In genomic region chr19:18939922-18940775, GRCh38 we compare ENCODE assay signal across 8 cellular contexts. TPM values are rescaled to one million over a fixed set of nuclear protein-coding genes. Genes with fewer than 3 reads are reported as not detected.
DNase-seq lines count a peak whose midpoint lies in the region; ATAC-seq and TF ChIP-seq lines count a peak whose summit lies in the region.

No MANE protein-coding gene starts in this region.

- H3K4me1 ChIP-seq in PC-3 (ENCODE audit: insufficient read depth, low read length): peaks cover 6% of the 10 kb centered on the region
- H3K4me1 ChIP-seq in ectodermal cell (ENCODE audit: control insufficient read depth, insufficient read depth, low read length): no peaks in the 10 kb centered on the region
- peaks cover 14% of the 10 kb centered on the region for H3K4me1 ChIP-seq in lower lobe of right lung

- H3K4me3 ChIP-seq in PC-3 (ENCODE audit: low read length) (peak overlapping the region; percentile 95), ectodermal cell (ENCODE audit: insufficient read depth, low read depth, low read length) (peak overlapping the region; percentile 74), lower lobe of right lung (peak overlapping the region; percentile 63)

- TSS peak; percentile 63 for BruUV-seq in PC-3 (replicated peaks; lab: Mats Ljungman, UMichigan)

- H3K36me3 ChIP-seq in PC-3 (ENCODE audit: low read depth, low read length) (peaks cover 11% of the 10 kb centered on the region), ectodermal cell (ENCODE audit: control insufficient read depth, insufficient read depth, low read length) (peaks cover 5% of the 10 kb centered on the region), lower lobe of right lung (peaks cover 6% of the 10 kb centered on the region)

- peak overlapping the region; percentile 64 for H3K9ac ChIP-seq in PC-3 (ENCODE audit: low read length)

- POLR2A ChIA-PET in PC-3 (lab: Charles Lee; ENCODE audit: unreplicated experiment): no interaction called here

- no peaks in the 10 kb centered on the region for H3F3A ChIP-seq in PC-3 (ENCODE audit: low read length, unreplicated experiment)

- 0 to 1% methylated on average over 47 of the region's 47 CpGs for WGBS in ectodermal cell, 2 experiments

- no peaks in the 10 kb centered on the region for H3K9me2 ChIP-seq in PC-3 (replicated peaks; ENCODE audit: low read length)

- CTCF ChIA-PET in PC-3 (lab: Charles Lee): interaction anchor here (0.6 kb wide), 1 partner anchor 264 kb away, joined by 10 read pairs; no protein-coding TSS in a partner anchor

- DNase-seq in GF-D8 (lab: John Stamatoyannopoulos, UW): peak; percentile 10
- DNase-seq in PC-3: peak; percentile 59
- DNase-seq in lower lobe of right lung: no peak
- DNase-seq in substantia nigra (lab: John Stamatoyannopoulos, UW): peak in 45 of 49 donors; percentile 26 to 81 (median 52)
- no peak for DNase-seq in DMS153 treated with DMSO at 0.1 percent for 48 hours (lab: John Stamatoyannopoulos, UW; ENCODE audit: unreplicated experiment)

- TF ChIP-seq CTCF in PC-3 (conservative IDR thresholded peaks at IDR 0.05; ENCODE audit: low read depth, low read length) (no peak), lower lobe of right lung (IDR thresholded peaks at IDR 0.05) (no peak)

- H3K79me2 ChIP-seq in PC-3 (ENCODE audit: low read length): peaks cover 21% of the 10 kb centered on the region

- H3K27me3 ChIP-seq in PC-3 (ENCODE audit: low read length) (no peaks in the 10 kb centered on the region), ectodermal cell (ENCODE audit: control insufficient read depth, insufficient read depth, low read length, poor library complexity, severe bottlenecking) (no peaks in the 10 kb centered on the region), lower lobe of right lung (ENCODE audit: low read depth) (no peaks in the 10 kb centered on the region)

- no peaks in the 10 kb centered on the region for H3K9me3 ChIP-seq in PC-3 (ENCODE audit: low read length)
- H3K9me3 ChIP-seq in ectodermal cell (ENCODE audit: control insufficient read depth, low read length): no peaks in the 10 kb centered on the region
- no peaks in the 10 kb centered on the region for H3K9me3 ChIP-seq in lower lobe of right lung

- intact Hi-C loops in PC-3 (cut with micrococcal nuclease): no loop called here
- intact Hi-C loops in lower lobe of right lung (cut with DNase I): no loop called here

- peak overlapping the region; percentile 84 for H2AFZ ChIP-seq in PC-3 (ENCODE audit: low read length)

- H4K20me1 ChIP-seq in PC-3 (ENCODE audit: low read length): no peaks in the 10 kb centered on the region

- no peak overlapping the region for H3K27ac ChIP-seq in PC-3 (ENCODE audit: low read length)
- H3K27ac ChIP-seq in ectodermal cell (ENCODE audit: insufficient read depth, low read depth, low read length, poor library complexity, severe bottlenecking): peak overlapping the region; percentile 26
- peak overlapping the region; percentile 28 for H3K27ac ChIP-seq in lower lobe of right lung
- peak overlapping the region; percentile 79 for H3K27ac ChIP-seq in substantia nigra (ENCODE audit: low read depth, low read length, poor library complexity, severe bottlenecking)

- ATAC-seq in PC-3 (peak; percentile 53), lower lobe of right lung (peak; percentile 54 to 55), HG02610 (IDR thresholded peaks at IDR 0.05; ENCODE audit: unreplicated experiment) (no peak), HG03342 (IDR thresholded peaks at IDR 0.05; ENCODE audit: unreplicated experiment) (no peak)

- peak overlapping the region; percentile 95 for H3K4me2 ChIP-seq in PC-3 (ENCODE audit: low read length)

RNA-seq across cellular contexts. Expression of gene HOMER3, which starts 0.9 kb away (rescaled TPM):
- total RNA-seq in PC-3 (2014; rRNA removed) (118 and 143 TPM in 2 replicates), lower lobe of right lung (20.5 TPM)
- 73.7 TPM for polyA plus RNA-seq in ectodermal cell (2013, experiment 1 of 4)
- 75.1 TPM for polyA plus RNA-seq in ectodermal cell (2013, experiment 2 of 4)
- 61.6 TPM for polyA plus RNA-seq in ectodermal cell (2013, experiment 3 of 4)
- 66.8 TPM for polyA plus RNA-seq in ectodermal cell (2013, experiment 4 of 4)

RNA-seq across cellular contexts. Expression of gene DDX49, which starts 20.6 kb away (rescaled TPM):
- 120 and 145 TPM in 2 replicates for total RNA-seq in PC-3 (2014; rRNA removed)
- polyA plus RNA-seq in ectodermal cell (2013, experiment 1 of 4): 30.8 TPM
- 34.8 TPM for polyA plus RNA-seq in ectodermal cell (2013, experiment 2 of 4)
- 27.5 TPM for polyA plus RNA-seq in ectodermal cell (2013, experiment 3 of 4)
- 29.3 TPM for polyA plus RNA-seq in ectodermal cell (2013, experiment 4 of 4)
- total RNA-seq in lower lobe of right lung: 32.2 TPM

RNA-seq across cellular contexts. Expression of gene COPE, which starts 21.0 kb away (rescaled TPM):
- total RNA-seq in PC-3 (2014; rRNA removed) (408 and 410 TPM in 2 replicates), lower lobe of right lung (145 TPM)
- polyA plus RNA-seq in ectodermal cell (2013, experiment 1 of 4): 168 TPM
- polyA plus RNA-seq in ectodermal cell (2013, experiment 2 of 4): 160 TPM
- polyA plus RNA-seq in ectodermal cell (2013, experiment 3 of 4): 148 TPM
- polyA plus RNA-seq in ectodermal cell (2013, experiment 4 of 4): 141 TPM

RNA-seq across cellular contexts. Expression of gene CERS1, which starts 44.2 kb away (rescaled TPM):
- total RNA-seq in PC-3 (2014; rRNA removed) (0.95 and 3.3 TPM in 2 replicates), lower lobe of right lung (not detected)
- polyA plus RNA-seq in ectodermal cell (2013, experiment 1 of 4): 36.9 TPM
- 32.4 TPM for polyA plus RNA-seq in ectodermal cell (2013, experiment 2 of 4)
- polyA plus RNA-seq in ectodermal cell (2013, experiment 3 of 4): 16.4 TPM
- polyA plus RNA-seq in ectodermal cell (2013, experiment 4 of 4): 19.6 TPM

Comparison
In these comparisons a context has a peak if more than half of its experiments do, and no peak if none do; other contexts are left out.
1. DNase-seq: peak in GF-D8 (single experiment), PC-3 (single experiment) and substantia nigra (45 of 49); none in lower lobe of right lung (single experiment) and DMS153 treated with DMSO at 0.1 percent for 48 hours (single experiment).
2. ATAC-seq: peak in PC-3 (single experiment) and lower lobe of right lung (2 of 2); none in HG02610 (single experiment) and HG03342 (single experiment).
3. Peak in every context shown above with its lines, with median percentiles within 50 percentile points of each other: H3K4me3 ChIP-seq.